13 cellular contexts compared by ENCODE assay signal in genomic region chr7:47039899-47040298, GRCh38.
A peak's percentile ranks its signal among the peaks of the same experiment; 100 is the strongest.
DNase-seq lines count a peak whose midpoint lies in the region; ATAC-seq and TF ChIP-seq lines count a peak whose summit lies in the region.
"Had no signal": no experiment of that assay in that cellular context is flagged by ENCODE, and none has a peak within 500 bp of the region (broad histone marks: within the 10 kb centered on the region; RNA-seq: fewer than 3 reads in every experiment).

No MANE protein-coding gene starts in this region.

- ATAC-seq in Right ventricle myocardium inferior (peak; percentile 59), aorta (ENCODE audit: low FRiP score) (peak; percentile 62)
- ATAC-seq: A549 had no signal

- no peak overlapping the region for H3K4me3 ChIP-seq in fibroblast of pulmonary artery (replicated peaks; ENCODE audit: low read depth, low read length)
- no peak overlapping the region for H3K4me3 ChIP-seq in aorta (ENCODE audit: low read length in 2 of 2)
- no peak overlapping the region for H3K4me3 ChIP-seq in osteoblast (ENCODE audit: insufficient read depth, low read length)
- H3K4me3 ChIP-seq: A549 had no signal

- H3K4me1 ChIP-seq in aorta (ENCODE audit: control insufficient read depth in 1 of 2, insufficient read depth in 2 of 2, low read length in 2 of 2) (peaks cover 0 to 9% of the 10 kb centered on the region in 2 donors), osteoblast (ENCODE audit: insufficient read depth, low read length) (peaks cover 16% of the 10 kb centered on the region)
- H3K4me1 ChIP-seq: A549 had no signal

- intact Hi-C loops in Right ventricle myocardium inferior (cut with DNase I) (loop anchor here (5.0 to 10.0 kb wide), 3 partner anchors 105 to 438 kb away; no protein-coding TSS in a partner anchor), cardiac septum (cut with DNase I) (loop anchor here (5.0 to 10.0 kb wide), 2 partner anchors 105 to 233 kb away; no protein-coding TSS in a partner anchor), aorta (cut with DNase I) (no loop called here)

- no peaks in the 10 kb centered on the region for H3K9me3 ChIP-seq in aorta (ENCODE audit: control insufficient read depth, low read length)
- H3K9me3 ChIP-seq in osteoblast (ENCODE audit: low read depth, low read length): no peaks in the 10 kb centered on the region
- H3K9me3 ChIP-seq: A549 had no signal

- DNase-seq in Right ventricle myocardium inferior (ENCODE audit: missing footprints): no peak
- DNase-seq in cardiac septum (ENCODE audit: low spot score): no peak
- DNase-seq in fibroblast of pulmonary artery (ENCODE audit: low read depth): peak; percentile 89
- DNase-seq in myocyte (ENCODE audit: low read depth): peak; percentile 27
- no peak for DNase-seq in aorta
- DNase-seq in HuH-7 (ENCODE audit: low spot score): no peak
- DNase-seq in osteoblast (ENCODE audit: insufficient read length, low spot score, missing footprints): no peak
- DNase-seq in D341Med (ENCODE audit: low spot score): no peak
- DNase-seq: activated T-cell treated with anti-CD3 and anti-CD28 coated beads for 4 hours, DMS79 treated with DMSO at 0.1 percent for 48 hours, kidney glomerular epithelial cell, NCI-H2227 treated with DMSO at 0.1 percent for 48 hours had no signal

- H3K4me2 ChIP-seq in osteoblast (ENCODE audit: insufficient read depth, low read length): no peak overlapping the region
- H3K4me2 ChIP-seq: A549 had no signal

- no peaks in the 10 kb centered on the region for H3K27me3 ChIP-seq in aorta (ENCODE audit: control insufficient read depth in 1 of 2, insufficient read depth in 2 of 2, low read length in 1 of 2)
- no peaks in the 10 kb centered on the region for H3K27me3 ChIP-seq in osteoblast (ENCODE audit: insufficient read depth, low read length)

- H4K20me1 ChIP-seq in osteoblast (ENCODE audit: insufficient read depth, low read length): no peaks in the 10 kb centered on the region

- H3K27ac ChIP-seq in aorta (ENCODE audit: low read depth in 1 of 2, low read length in 2 of 2): peak overlapping the region in 1 of 2 donors; percentile 32
- H3K27ac ChIP-seq in osteoblast (ENCODE audit: low read depth, low read length): no peak overlapping the region
- H3K27ac ChIP-seq: A549 had no signal

- no peaks in the 10 kb centered on the region for H3K79me2 ChIP-seq in osteoblast (ENCODE audit: insufficient read depth, low read length)

- H3K36me3 ChIP-seq in aorta (ENCODE audit: control insufficient read depth in 1 of 2, insufficient read depth in 2 of 2, low read length in 1 of 2) (no peaks in the 10 kb centered on the region), osteoblast (ENCODE audit: insufficient read depth, low read length) (no peaks in the 10 kb centered on the region)

- TF ChIP-seq CTCF in fibroblast of pulmonary artery (IDR thresholded peaks at IDR 0.05; ENCODE audit: low read length, missing control alignments): no peak
- no peak for TF ChIP-seq CTCF in osteoblast (IDR thresholded peaks at IDR 0.05; ENCODE audit: extremely low read depth, low read depth, low read length)

- 0 to 4% methylated on average over 1 of the region's 1 CpG for WGBS in aorta, 2 donors

- no peak overlapping the region for H2AFZ ChIP-seq in osteoblast (ENCODE audit: low read length)

Comparison
In these comparisons a context has a peak if more than half of its experiments do, and no peak if none do; other contexts are left out.
1. DNase-seq: peak in fibroblast of pulmonary artery (single experiment) and myocyte (single experiment); none in Right ventricle myocardium inferior (single experiment), cardiac septum (single experiment), aorta (0 of 2), HuH-7 (single experiment), osteoblast (single experiment) and D341Med (single experiment).
2. intact Hi-C loops: an anchor here in Right ventricle myocardium inferior (5.0 to 10.0 kb wide) and cardiac septum (5.0 to 10.0 kb wide); none called in aorta.